1 cellular context compared by ENCODE assay signal in the genomic region with DNA sequence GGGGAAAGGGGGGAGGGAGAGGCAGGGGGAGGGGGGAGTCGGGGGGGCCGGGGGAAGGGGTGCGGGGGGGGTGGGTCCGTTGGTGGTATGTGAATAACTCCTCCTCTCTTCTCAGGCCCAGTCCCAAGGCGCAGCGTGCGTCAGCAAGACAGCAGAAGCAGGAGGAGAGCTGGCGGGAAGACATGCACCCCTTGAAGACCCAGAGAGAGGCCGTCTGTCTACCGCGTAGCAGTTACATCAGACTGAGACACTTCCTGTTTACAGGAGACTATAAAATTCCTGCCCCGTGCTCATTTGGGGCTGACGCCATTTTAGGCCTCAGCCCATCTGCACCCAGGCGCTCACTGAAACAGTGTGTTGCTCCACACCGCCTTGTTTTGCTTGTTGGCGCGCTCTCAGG.
TF ChIP-seq lines count a peak whose summit lies in the region.

No MANE protein-coding gene starts in this region.

TF ChIP-seq in K562, 482 proteins besides CTCF, POLR2A, EP300 and RAD21 (continued from another document and continues in another):
- TF ChIP-seq, protein P1, sequence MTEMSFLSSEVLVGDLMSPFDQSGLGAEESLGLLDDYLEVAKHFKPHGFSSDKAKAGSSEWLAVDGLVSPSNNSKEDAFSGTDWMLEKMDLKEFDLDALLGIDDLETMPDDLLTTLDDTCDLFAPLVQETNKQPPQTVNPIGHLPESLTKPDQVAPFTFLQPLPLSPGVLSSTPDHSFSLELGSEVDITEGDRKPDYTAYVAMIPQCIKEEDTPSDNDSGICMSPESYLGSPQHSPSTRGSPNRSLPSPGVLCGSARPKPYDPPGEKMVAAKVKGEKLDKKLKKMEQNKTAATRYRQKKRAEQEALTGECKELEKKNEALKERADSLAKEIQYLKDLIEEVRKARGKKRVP (CRISPR knock-in tag; IDR thresholded peaks at IDR 0.05) = peak; percentile 57; the same call in 1 of the 2 replicates
- peak; percentile 83 for TF ChIP-seq MGA (IDR thresholded peaks at IDR 0.05)
- 0 out of 2 replicates have a peak, but pooled peaks have one; percentile 30 for TF ChIP-seq ZNF740 (CRISPR knock-in tag; IDR thresholded peaks at IDR 0.05)
- peak in 1 of 2 experiments; percentile 82; a peak in 2 of 4 replicates for TF ChIP-seq ZNF740 (tag; IDR thresholded peaks at IDR 0.05)
- TF ChIP-seq SPI1 (IDR thresholded peaks at IDR 0.05; ENCODE audit: borderline replicate concordance, low read depth, low read length) = peak; percentile 68; the same call in 1 of the 2 replicates
- peak; percentile 47; the same call in 1 of the 2 replicates for TF ChIP-seq ZNF197 (CRISPR knock-in tag; IDR thresholded peaks at IDR 0.05; ENCODE audit: low read depth)
- TF ChIP-seq ZBTB7A (IDR thresholded peaks at IDR 0.05; ENCODE audit: borderline replicate concordance, control insufficient read depth, low read depth, low read length) = no peak
- peak; percentile 66 for TF ChIP-seq EP400 (IDR thresholded peaks at IDR 0.05)
- peak; percentile 90 for TF ChIP-seq VEZF1 (CRISPR knock-in tag; IDR thresholded peaks at IDR 0.05)
- TF ChIP-seq, protein P2, sequence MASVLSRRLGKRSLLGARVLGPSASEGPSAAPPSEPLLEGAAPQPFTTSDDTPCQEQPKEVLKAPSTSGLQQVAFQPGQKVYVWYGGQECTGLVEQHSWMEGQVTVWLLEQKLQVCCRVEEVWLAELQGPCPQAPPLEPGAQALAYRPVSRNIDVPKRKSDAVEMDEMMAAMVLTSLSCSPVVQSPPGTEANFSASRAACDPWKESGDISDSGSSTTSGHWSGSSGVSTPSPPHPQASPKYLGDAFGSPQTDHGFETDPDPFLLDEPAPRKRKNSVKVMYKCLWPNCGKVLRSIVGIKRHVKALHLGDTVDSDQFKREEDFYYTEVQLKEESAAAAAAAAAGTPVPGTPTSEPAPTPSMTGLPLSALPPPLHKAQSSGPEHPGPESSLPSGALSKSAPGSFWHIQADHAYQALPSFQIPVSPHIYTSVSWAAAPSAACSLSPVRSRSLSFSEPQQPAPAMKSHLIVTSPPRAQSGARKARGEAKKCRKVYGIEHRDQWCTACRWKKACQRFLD (CRISPR knock-in tag; IDR thresholded peaks at IDR 0.05) = 0 out of 2 replicates have a peak, but pooled peaks have one; percentile 35
- 0 out of 4 replicates have a peak, but pooled peaks of 1 of the 2 experiments have one; percentile 10 for TF ChIP-seq NRF1 (conservative IDR thresholded peaks at IDR 0.05 in 1 of 2, IDR thresholded peaks at IDR 0.05 in 1 of 2)
- peak; percentile 22 for TF ChIP-seq TAF9B (IDR thresholded peaks at IDR 0.05; ENCODE audit: partially characterized antibody)
- TF ChIP-seq, protein P3, sequence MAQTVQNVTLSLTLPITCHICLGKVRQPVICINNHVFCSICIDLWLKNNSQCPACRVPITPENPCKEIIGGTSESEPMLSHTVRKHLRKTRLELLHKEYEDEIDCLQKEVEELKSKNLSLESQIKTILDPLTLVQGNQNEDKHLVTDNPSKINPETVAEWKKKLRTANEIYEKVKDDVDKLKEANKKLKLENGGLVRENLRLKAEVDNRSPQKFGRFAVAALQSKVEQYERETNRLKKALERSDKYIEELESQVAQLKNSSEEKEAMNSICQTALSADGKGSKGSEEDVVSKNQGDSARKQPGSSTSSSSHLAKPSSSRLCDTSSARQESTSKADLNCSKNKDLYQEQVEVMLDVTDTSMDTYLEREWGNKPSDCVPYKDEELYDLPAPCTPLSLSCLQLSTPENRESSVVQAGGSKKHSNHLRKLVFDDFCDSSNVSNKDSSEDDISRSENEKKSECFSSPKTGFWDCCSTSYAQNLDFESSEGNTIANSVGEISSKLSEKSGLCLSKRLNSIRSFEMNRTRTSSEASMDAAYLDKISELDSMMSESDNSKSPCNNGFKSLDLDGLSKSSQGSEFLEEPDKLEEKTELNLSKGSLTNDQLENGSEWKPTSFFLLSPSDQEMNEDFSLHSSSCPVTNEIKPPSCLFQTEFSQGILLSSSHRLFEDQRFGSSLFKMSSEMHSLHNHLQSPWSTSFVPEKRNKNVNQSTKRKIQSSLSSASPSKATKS (CRISPR knock-in tag; IDR thresholded peaks at IDR 0.05) = 0 out of 2 replicates have a peak, but pooled peaks have one; percentile 6
- peak; percentile 7; the same call in 1 of the 2 replicates for TF ChIP-seq C11orf30 (IDR thresholded peaks at IDR 0.05; ENCODE audit: low read depth)
- peak; percentile 84; the same call in 1 of the 2 replicates for TF ChIP-seq SMAD4 (CRISPR knock-in tag; conservative IDR thresholded peaks at IDR 0.05)
- TF ChIP-seq, protein P4, sequence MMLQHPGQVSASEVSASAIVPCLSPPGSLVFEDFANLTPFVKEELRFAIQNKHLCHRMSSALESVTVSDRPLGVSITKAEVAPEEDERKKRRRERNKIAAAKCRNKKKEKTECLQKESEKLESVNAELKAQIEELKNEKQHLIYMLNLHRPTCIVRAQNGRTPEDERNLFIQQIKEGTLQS (IDR thresholded peaks at IDR 0.05) = peak; percentile 36; the same call in 1 of the 2 replicates
- TF ChIP-seq, protein P4 (CRISPR knock-in tag; conservative IDR thresholded peaks at IDR 0.05) = no peak
- TF ChIP-seq, protein P5, sequence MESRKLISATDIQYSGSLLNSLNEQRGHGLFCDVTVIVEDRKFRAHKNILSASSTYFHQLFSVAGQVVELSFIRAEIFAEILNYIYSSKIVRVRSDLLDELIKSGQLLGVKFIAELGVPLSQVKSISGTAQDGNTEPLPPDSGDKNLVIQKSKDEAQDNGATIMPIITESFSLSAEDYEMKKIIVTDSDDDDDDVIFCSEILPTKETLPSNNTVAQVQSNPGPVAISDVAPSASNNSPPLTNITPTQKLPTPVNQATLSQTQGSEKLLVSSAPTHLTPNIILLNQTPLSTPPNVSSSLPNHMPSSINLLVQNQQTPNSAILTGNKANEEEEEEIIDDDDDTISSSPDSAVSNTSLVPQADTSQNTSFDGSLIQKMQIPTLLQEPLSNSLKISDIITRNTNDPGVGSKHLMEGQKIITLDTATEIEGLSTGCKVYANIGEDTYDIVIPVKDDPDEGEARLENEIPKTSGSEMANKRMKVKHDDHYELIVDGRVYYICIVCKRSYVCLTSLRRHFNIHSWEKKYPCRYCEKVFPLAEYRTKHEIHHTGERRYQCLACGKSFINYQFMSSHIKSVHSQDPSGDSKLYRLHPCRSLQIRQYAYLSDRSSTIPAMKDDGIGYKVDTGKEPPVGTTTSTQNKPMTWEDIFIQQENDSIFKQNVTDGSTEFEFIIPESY (CRISPR knock-in tag; IDR thresholded peaks at IDR 0.05) = 0 out of 2 replicates have a peak, but pooled peaks have one; percentile 11
- TF ChIP-seq ZNF644 (tag; IDR thresholded peaks at IDR 0.05; ENCODE audit: low read depth) = 0 out of 2 replicates have a peak, but pooled peaks have one; percentile 49
- TF ChIP-seq RNF2 (IDR thresholded peaks at IDR 0.05) = peak; percentile 50; the same call in 1 of the 2 replicates
- TF ChIP-seq E2F3 (CRISPR knock-in tag; IDR thresholded peaks at IDR 0.05) = peak; percentile 54; the same call in 1 of the 2 replicates
- TF ChIP-seq L3MBTL2 (IDR thresholded peaks at IDR 0.05) = peak; percentile 94
- no peak for TF ChIP-seq POLR2AphosphoS2 (IDR thresholded peaks at IDR 0.05; ENCODE audit: low read length)
- TF ChIP-seq, protein P6, sequence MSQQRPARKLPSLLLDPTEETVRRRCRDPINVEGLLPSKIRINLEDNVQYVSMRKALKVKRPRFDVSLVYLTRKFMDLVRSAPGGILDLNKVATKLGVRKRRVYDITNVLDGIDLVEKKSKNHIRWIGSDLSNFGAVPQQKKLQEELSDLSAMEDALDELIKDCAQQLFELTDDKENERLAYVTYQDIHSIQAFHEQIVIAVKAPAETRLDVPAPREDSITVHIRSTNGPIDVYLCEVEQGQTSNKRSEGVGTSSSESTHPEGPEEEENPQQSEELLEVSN (IDR thresholded peaks at IDR 0.05; ENCODE audit: borderline replicate concordance in 1 of 2, extremely low read depth in 1 of 2, insufficient read depth in 1 of 2, insufficient read length in 1 of 2, low read depth in 1 of 2, low read length in 1 of 2, poor library complexity in 1 of 2, severe bottlenecking in 1 of 2) = peak; percentile 73 to 92
- no peak for TF ChIP-seq KLF6 (CRISPR knock-in tag; IDR thresholded peaks at IDR 0.05; ENCODE audit: borderline replicate concordance)
- no peak for TF ChIP-seq ZNF175 (CRISPR knock-in tag; IDR thresholded peaks at IDR 0.05; ENCODE audit: low read depth)
- TF ChIP-seq YY1 (IDR thresholded peaks at IDR 0.05; ENCODE audit: borderline replicate concordance in 1 of 3, control insufficient read depth in 1 of 3, extremely low read depth in 1 of 3, insufficient read depth in 3 of 3, insufficient read length in 1 of 3, insufficient replicate concordance in 2 of 3, low read depth in 1 of 3, low read length in 2 of 3) = peak in 2 of 3 experiments; percentile 35 to 79
